Comparison of ENCODE assay signal across 1 cellular context in the genomic region with DNA sequence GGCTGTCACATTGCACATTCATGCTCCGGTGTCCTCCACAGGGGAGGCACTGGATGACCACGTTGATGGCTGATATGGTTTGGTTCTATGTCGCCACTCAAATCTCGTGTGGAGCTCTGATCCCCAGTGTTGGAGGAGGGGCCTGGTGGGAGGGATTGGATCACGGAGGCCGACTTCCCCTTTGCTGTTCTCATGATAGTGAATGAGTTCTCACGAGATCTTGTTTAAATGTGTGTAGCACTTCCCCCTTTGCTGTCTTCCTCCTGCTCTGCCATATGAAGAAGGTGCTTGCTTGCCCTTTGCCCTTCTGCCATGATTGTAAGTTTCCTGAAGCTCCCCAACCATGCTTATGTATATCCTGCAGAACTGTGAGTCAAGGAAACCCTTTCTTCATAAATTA.
TF ChIP-seq lines count a peak whose summit lies in the region.

No MANE protein-coding gene starts in this region.

TF ChIP-seq in GM12878, 131 proteins besides CTCF, POLR2A, EP300 and RAD21:
- TF ChIP-seq, protein P1, sequence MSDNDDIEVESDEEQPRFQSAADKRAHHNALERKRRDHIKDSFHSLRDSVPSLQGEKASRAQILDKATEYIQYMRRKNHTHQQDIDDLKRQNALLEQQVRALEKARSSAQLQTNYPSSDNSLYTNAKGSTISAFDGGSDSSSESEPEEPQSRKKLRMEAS (IDR thresholded peaks at IDR 0.05; ENCODE audit: low read depth, low read length) = no peak
- TF ChIP-seq CREB1 (IDR thresholded peaks at IDR 0.05; ENCODE audit: low read depth) (no peak), YY1 (IDR thresholded peaks at IDR 0.05; ENCODE audit: low read depth, low read length) (no peak), ETV6 (conservative IDR thresholded peaks at IDR 0.05 in 1 of 2, IDR thresholded peaks at IDR 0.05 in 1 of 2; ENCODE audit: borderline replicate concordance in 1 of 2, low read depth in 1 of 2) (no peak), SPI1 (IDR thresholded peaks at IDR 0.05; ENCODE audit: borderline replicate concordance, insufficient read depth, low read depth, low read length) (peak; percentile 51)
